In genomic region chr12:122528582-122528981, GRCh38 we compare ENCODE assay signal across 3 cellular contexts.
A peak's percentile ranks its signal among the peaks of the same experiment; 100 is the strongest.
TF ChIP-seq lines count a peak whose summit lies in the region.

No MANE protein-coding gene starts in this region.

TF ChIP-seq in SK-N-SH, 30 proteins besides CTCF, POLR2A, EP300 and RAD21:
- TF ChIP-seq RXRA (IDR thresholded peaks at IDR 0.05; ENCODE audit: borderline replicate concordance, low read depth) (no peak), TEAD4 (IDR thresholded peaks at IDR 0.05; ENCODE audit: borderline replicate concordance, insufficient read depth) (no peak), TCF12 (IDR thresholded peaks at IDR 0.05) (no peak), USF1 (IDR thresholded peaks at IDR 0.05; ENCODE audit: borderline replicate concordance, low read depth) (no peak), MEF2A (IDR thresholded peaks at IDR 0.05; ENCODE audit: borderline replicate concordance, low read depth) (no peak), NFIC (IDR thresholded peaks at IDR 0.05; ENCODE audit: borderline replicate concordance) (no peak), GABPA (IDR thresholded peaks at IDR 0.05; ENCODE audit: low read depth) (no peak), NRF1 (IDR thresholded peaks at IDR 0.05; ENCODE audit: low read depth, low read length) (no peak), GATA2 (CRISPR knock-in tag; IDR thresholded peaks at IDR 0.05) (no peak), MXI1 (IDR thresholded peaks at IDR 0.05; ENCODE audit: low read depth, low read length) (no peak)
- TF ChIP-seq, protein P1, sequence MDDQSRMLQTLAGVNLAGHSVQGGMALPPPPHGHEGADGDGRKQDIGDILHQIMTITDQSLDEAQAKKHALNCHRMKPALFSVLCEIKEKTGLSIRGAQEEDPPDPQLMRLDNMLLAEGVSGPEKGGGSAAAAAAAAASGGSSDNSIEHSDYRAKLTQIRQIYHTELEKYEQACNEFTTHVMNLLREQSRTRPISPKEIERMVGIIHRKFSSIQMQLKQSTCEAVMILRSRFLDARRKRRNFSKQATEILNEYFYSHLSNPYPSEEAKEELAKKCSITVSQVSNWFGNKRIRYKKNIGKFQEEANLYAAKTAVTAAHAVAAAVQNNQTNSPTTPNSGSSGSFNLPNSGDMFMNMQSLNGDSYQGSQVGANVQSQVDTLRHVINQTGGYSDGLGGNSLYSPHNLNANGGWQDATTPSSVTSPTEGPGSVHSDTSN (IDR thresholded peaks at IDR 0.05): no peak
- TF ChIP-seq, protein P2, sequence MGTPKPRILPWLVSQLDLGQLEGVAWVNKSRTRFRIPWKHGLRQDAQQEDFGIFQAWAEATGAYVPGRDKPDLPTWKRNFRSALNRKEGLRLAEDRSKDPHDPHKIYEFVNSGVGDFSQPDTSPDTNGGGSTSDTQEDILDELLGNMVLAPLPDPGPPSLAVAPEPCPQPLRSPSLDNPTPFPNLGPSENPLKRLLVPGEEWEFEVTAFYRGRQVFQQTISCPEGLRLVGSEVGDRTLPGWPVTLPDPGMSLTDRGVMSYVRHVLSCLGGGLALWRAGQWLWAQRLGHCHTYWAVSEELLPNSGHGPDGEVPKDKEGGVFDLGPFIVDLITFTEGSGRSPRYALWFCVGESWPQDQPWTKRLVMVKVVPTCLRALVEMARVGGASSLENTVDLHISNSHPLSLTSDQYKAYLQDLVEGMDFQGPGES (IDR thresholded peaks at IDR 0.05; ENCODE audit: low read depth, low read length): no peak

TF ChIP-seq in SK-N-SH treated with all-trans-retinoic acid at 6 μM for 48 hours, 23 proteins besides CTCF, POLR2A, EP300 and RAD21:
- TF ChIP-seq ISL1 (CRISPR knock-in tag; IDR thresholded peaks at IDR 0.05) (no peak), PPARA (CRISPR knock-in tag; IDR thresholded peaks at IDR 0.05; ENCODE audit: borderline replicate concordance) (no peak), TCF4 (CRISPR knock-in tag; IDR thresholded peaks at IDR 0.05; ENCODE audit: borderline replicate concordance) (no peak), POU6F1 (CRISPR knock-in tag; IDR thresholded peaks at IDR 0.05; ENCODE audit: borderline replicate concordance, low read depth) (no peak), ZFP3 (CRISPR knock-in tag; IDR thresholded peaks at IDR 0.05) (no peak), BACH2 (CRISPR knock-in tag; IDR thresholded peaks at IDR 0.05; ENCODE audit: borderline replicate concordance) (no peak), ZNF8 (CRISPR knock-in tag; IDR thresholded peaks at IDR 0.05) (no peak), CSRNP3 (CRISPR knock-in tag; IDR thresholded peaks at IDR 0.05) (no peak), ZFP30 (CRISPR knock-in tag; IDR thresholded peaks at IDR 0.05) (no peak)

TF ChIP-seq in K562, 482 proteins besides CTCF, POLR2A, EP300 and RAD21:
- TF ChIP-seq CEBPB (tag; IDR thresholded peaks at IDR 0.05): peak; percentile 72
- no peak for TF ChIP-seq SMARCA5 (IDR thresholded peaks at IDR 0.05)
- TF ChIP-seq CEBPG (CRISPR knock-in tag; IDR thresholded peaks at IDR 0.05): no peak
- peak in 1 of 2 experiments; percentile 31; a peak in 1 of 4 replicates for TF ChIP-seq CEBPG (tag; conservative IDR thresholded peaks at IDR 0.05 in 1 of 2, IDR thresholded peaks at IDR 0.05 in 1 of 2)
